In the genomic region with DNA sequence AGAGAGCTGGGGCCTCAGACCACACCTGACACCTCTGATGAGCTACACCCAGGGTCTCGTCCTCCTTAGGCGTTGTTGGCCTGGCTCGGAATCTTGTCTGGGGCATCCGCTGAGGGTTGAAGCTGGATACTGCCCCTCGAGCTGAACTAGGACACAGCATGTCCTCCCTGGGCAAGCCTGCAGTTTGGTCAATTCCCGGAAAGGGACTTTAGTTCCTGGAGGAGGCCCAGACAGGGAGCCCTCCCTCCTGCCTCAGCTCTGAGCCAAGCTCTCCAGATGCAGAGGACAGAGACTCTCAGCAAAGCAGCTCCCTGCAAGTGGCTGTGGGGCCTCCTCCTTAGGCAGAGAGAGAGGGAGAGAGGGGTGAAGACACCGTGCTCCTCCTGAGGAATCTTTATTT, we compare ENCODE assay signal across 9 cellular contexts. TPM values are rescaled to one million over a fixed set of nuclear protein-coding genes. Genes with fewer than 3 reads are reported as not detected.
A peak's percentile ranks its signal among the peaks of the same experiment; 100 is the strongest.
DNase-seq lines count a peak whose midpoint lies in the region; ATAC-seq and TF ChIP-seq lines count a peak whose summit lies in the region.
"Had no signal": no experiment of that assay in that cellular context is flagged by ENCODE, and none has a peak within 500 bp of the region (broad histone marks: within the 10 kb centered on the region; RNA-seq: fewer than 3 reads in every experiment).

No MANE protein-coding gene starts in this region.

- peaks cover 0 to 18% (median 9%) of the 10 kb centered on the region in 11 experiments; a peak in 10 of 22 replicates for H3K9me3 ChIP-seq in BLaER1 treated with 17β-estradiol and CSF1 and Interleukin-3, amounts not matched to agents 10 nM and 100 nM (replicated peaks in 1 of 11)
- H3K9me3 ChIP-seq in psoas muscle = no peaks in the 10 kb centered on the region
- no peaks in the 10 kb centered on the region for H3K9me3 ChIP-seq in SJCRH30 (replicated peaks)

- intact Hi-C loops in left cardiac atrium (cut with DNase I) = no loop called here
- intact Hi-C loops in psoas muscle (cut with DNase I) = no loop called here

- no peak for DNase-seq in activated naive CD4-positive, alpha-beta T cell treated with anti-CD3 and anti-CD28 coated beads, Interleukin-2, amount 50 U/mL, for 72 hours (ENCODE audit: low spot score in 2 of 2)
- DNase-seq in left cardiac atrium (peak; percentile 75), psoas muscle (peak; percentile 71 to 84), SJCRH30 (no peak), type B pancreatic cell (ENCODE audit: extremely low spot score, unreplicated experiment) (no peak)
- no peak for DNase-seq in activated CD4-positive, CD25-positive, alpha-beta regulatory T cell treated with anti-CD3 and anti-CD28 coated beads, Interleukin-2, amount 50 U/mL, for 72 hours

- peaks cover 4 to 43% (median 27%) of the 10 kb centered on the region in 11 experiments; a peak in 16 of 22 replicates for H3K36me3 ChIP-seq in BLaER1 treated with 17β-estradiol and CSF1 and Interleukin-3, amounts not matched to agents 10 nM and 100 nM
- H3K36me3 ChIP-seq in psoas muscle (ENCODE audit: insufficient read depth in 1 of 2, low read depth in 1 of 2) (no peaks in the 10 kb centered on the region), SJCRH30 (no peaks in the 10 kb centered on the region)

- H3K4me1 Mint-ChIP-seq in type B pancreatic cell (ENCODE audit: unreplicated experiment) = peaks cover 40% of the 10 kb centered on the region

- no peak overlapping the region for H3K4me3 Mint-ChIP-seq in type B pancreatic cell

- H3K27me3 ChIP-seq in BLaER1 treated with 17β-estradiol and CSF1 and Interleukin-3, amounts not matched to agents 10 nM and 100 nM = no peaks in the 10 kb centered on the region
- H3K27me3 ChIP-seq in psoas muscle (ENCODE audit: insufficient read depth in 3 of 3, low read length in 2 of 3) = no peaks in the 10 kb centered on the region
- H3K27me3 ChIP-seq in SJCRH30 = peaks cover 5% of the 10 kb centered on the region; the same call in 1 of the 2 replicates

- H4K20me1 ChIP-seq in BLaER1 treated with 17β-estradiol and CSF1 and Interleukin-3, amounts not matched to agents 10 nM and 100 nM = 0 out of 22 replicates have a peak, but pooled peaks cover 0 to under 1% (median 0%) of the 10 kb centered on the region in 11 experiments

- ATAC-seq in activated naive CD4-positive, alpha-beta T cell treated with anti-CD3 and anti-CD28 coated beads, Interleukin-2, amount 50 U/mL, for 72 hours = no peak
- ATAC-seq in left cardiac atrium (peak; percentile 74 to 84), psoas muscle (peak; percentile 27 to 71 (median 66)), GM21529 (IDR thresholded peaks at IDR 0.05; ENCODE audit: unreplicated experiment) (no peak)

- TF ChIP-seq CTCF in psoas muscle (IDR thresholded peaks at IDR 0.05) (no peak), type B pancreatic cell (conservative IDR thresholded peaks at IDR 0.05) (no peak)

- H3K4me1 ChIP-seq in BLaER1 treated with 17β-estradiol and CSF1 and Interleukin-3, amounts not matched to agents 10 nM and 100 nM = peaks cover 56 to 79% (median 60%) of the 10 kb centered on the region in 10 experiments
- peaks cover 20% of the 10 kb centered on the region for H3K4me1 ChIP-seq in psoas muscle
- H3K4me1 ChIP-seq in SJCRH30 = no peaks in the 10 kb centered on the region

- peak overlapping the region; percentile 92 to 99 (median 97) for H3K4me2 ChIP-seq in BLaER1 treated with 17β-estradiol and CSF1 and Interleukin-3, amounts not matched to agents 10 nM and 100 nM

- peak overlapping the region; percentile 80 to 91 (median 86); a peak in 20 of 22 replicates for H3K9ac ChIP-seq in BLaER1 treated with 17β-estradiol and CSF1 and Interleukin-3, amounts not matched to agents 10 nM and 100 nM

- peak overlapping the region; percentile 50 to 75 (median 66); a peak in 17 of 20 replicates for H3K4me3 ChIP-seq in BLaER1 treated with 17β-estradiol and CSF1 and Interleukin-3, amounts not matched to agents 10 nM and 100 nM
- H3K4me3 ChIP-seq in psoas muscle = peak overlapping the region; percentile 65
- no peak overlapping the region for H3K4me3 ChIP-seq in SJCRH30
- H3K4me3 ChIP-seq: SK-N-MC had no signal

- H3K27ac Mint-ChIP-seq in activated naive CD4-positive, alpha-beta T cell treated with anti-CD3 and anti-CD28 coated beads, Interleukin-2, amount 50 U/mL, for 72 hours = peak overlapping the region; percentile 97 to 98
- H3K27ac Mint-ChIP-seq in type B pancreatic cell = no peak overlapping the region

- peaks cover 50 to 66% of the 10 kb centered on the region in 2 donors for H3K36me3 Mint-ChIP-seq in activated naive CD4-positive, alpha-beta T cell treated with anti-CD3 and anti-CD28 coated beads, Interleukin-2, amount 50 U/mL, for 72 hours
- peaks cover 4% of the 10 kb centered on the region for H3K36me3 Mint-ChIP-seq in type B pancreatic cell

- 25 to 42% (median 36%) methylated on average over 7 of the region's 7 CpGs for WGBS in psoas muscle, 3 donors

- H3K9me3 Mint-ChIP-seq in activated naive CD4-positive, alpha-beta T cell treated with anti-CD3 and anti-CD28 coated beads, Interleukin-2, amount 50 U/mL, for 72 hours = peaks cover 0 to 6% of the 10 kb centered on the region in 2 donors
- H3K9me3 Mint-ChIP-seq in type B pancreatic cell = peaks cover 8% of the 10 kb centered on the region

- H3K27ac ChIP-seq in BLaER1 treated with 17β-estradiol and CSF1 and Interleukin-3, amounts not matched to agents 10 nM and 100 nM = peak overlapping the region; percentile 80 to 96 (median 91); a peak in 20 of 22 replicates
- peak overlapping the region; percentile 66 for H3K27ac ChIP-seq in psoas muscle
- no peak overlapping the region for H3K27ac ChIP-seq in SJCRH30
- H3K27ac ChIP-seq: SK-N-MC had no signal

- H3K27me3 Mint-ChIP-seq in type B pancreatic cell = no peaks in the 10 kb centered on the region

RNA-seq across cellular contexts. Expression of a gene that starts 4.9 kb away (rescaled TPM):
- total RNA-seq in activated naive CD4-positive, alpha-beta T cell treated with anti-CD3 and anti-CD28 coated beads, Interleukin-2, amount 50 U/mL, for 72 hours = 10 to 100 TPM; 46.4 to 70.0 TPM
- total RNA-seq in left cardiac atrium (10 to 100 TPM; 32.2 to 33.3 TPM), psoas muscle (10 to 100 TPM; 15.1 to 24.1 (median 18.3) TPM), type B pancreatic cell (ENCODE audit: low replicate concordance) (2.0 and 2.3 TPM in 2 replicates)
- polyA plus RNA-seq in psoas muscle = 10 to 100 TPM; 11.1 to 16.3 (median 15.1) TPM
- total RNA-seq in SJCRH30 (2014; rRNA removed; shearing (Covaris generic)) = 0.08 TPM in 1 of 2 replicates, not detected in the other

RNA-seq across cellular contexts. Expression of a gene that starts 45.9 kb away (rescaled TPM):
- total RNA-seq in activated naive CD4-positive, alpha-beta T cell treated with anti-CD3 and anti-CD28 coated beads, Interleukin-2, amount 50 U/mL, for 72 hours = under 1 TPM; 0.14 to 0.18 TPM
- total RNA-seq in left cardiac atrium (10 to 100 TPM; 10.8 to 11.4 TPM), psoas muscle (1 to 10 TPM in 3 of 4 donors, under 1 TPM in 1; 0.86 to 6.8 (median 2.5) TPM), type B pancreatic cell (ENCODE audit: low replicate concordance) (0.67 and 1.4 TPM in 2 replicates)
- 1 to 10 TPM; 1.1 to 2.1 (median 1.6) TPM for polyA plus RNA-seq in psoas muscle
- total RNA-seq in SJCRH30 (2014; rRNA removed; shearing (Covaris generic)) = 0.10 TPM in 1 of 2 replicates, not detected in the other

Comparison
In these comparisons a context has a peak if more than half of its experiments do, and no peak if none do; other contexts are left out.
1. ATAC-seq: peak in left cardiac atrium (2 of 2) and psoas muscle (4 of 4); none in activated naive CD4-positive, alpha-beta T cell treated with anti-CD3 and anti-CD28 coated beads, Interleukin-2, amount 50 U/mL, for 72 hours (0 of 2) and GM21529 (single experiment).
2. DNase-seq: peak in left cardiac atrium (single experiment) and psoas muscle (2 of 2); none in activated naive CD4-positive, alpha-beta T cell treated with anti-CD3 and anti-CD28 coated beads, Interleukin-2, amount 50 U/mL, for 72 hours (0 of 2), SJCRH30 (0 of 2), activated CD4-positive, CD25-positive, alpha-beta regulatory T cell treated with anti-CD3 and anti-CD28 coated beads, Interleukin-2, amount 50 U/mL, for 72 hours (single experiment) and type B pancreatic cell (single experiment).